In genomic region chr11:45985212-45985611, GRCh38 we compare ENCODE assay signal across 1 cellular context.
TF ChIP-seq lines count a peak whose summit lies in the region.

No MANE protein-coding gene starts in this region.

TF ChIP-seq in WTC11, 78 proteins besides CTCF, POLR2A, EP300 and RAD21 (continued from another document):
- TF ChIP-seq ARID4B (CRISPR knock-in tag; IDR thresholded peaks at IDR 0.05; ENCODE audit: borderline replicate concordance) (no peak), SMAD4 (CRISPR knock-in tag; IDR thresholded peaks at IDR 0.05) (no peak), ESRRA (CRISPR knock-in tag; IDR thresholded peaks at IDR 0.05; ENCODE audit: borderline replicate concordance) (no peak)
